Comparison of ENCODE assay signal across 26 cellular contexts in genomic region chr13:94129490-94129894, GRCh38.
A peak's percentile ranks its signal among the peaks of the same experiment; 100 is the strongest.
DNase-seq lines count a peak whose midpoint lies in the region; ATAC-seq and TF ChIP-seq lines count a peak whose summit lies in the region.
"Had no signal": no experiment of that assay in that cellular context is flagged by ENCODE, and none has a peak within 500 bp of the region (broad histone marks: within the 10 kb centered on the region; RNA-seq: fewer than 3 reads in every experiment).

No MANE protein-coding gene starts in this region.

- H3K9ac ChIP-seq in parathyroid adenoma: no peak overlapping the region
- H3K9ac ChIP-seq: GM23248 had no signal

- no peak overlapping the region for H3K27ac Mint-ChIP-seq in activated T-helper 17 cell treated with anti-CD3 and anti-CD28 coated beads, Interleukin-2, amount 50 U/mL, for 72 hours
- H3K27ac Mint-ChIP-seq: activated CD4-positive, alpha-beta T cell treated with anti-CD3 and anti-CD28 coated beads, Interleukin-2, amount 10 ng/mL, durations not matched to agents 7 days and 5 days; activated naive CD4-positive, alpha-beta T cell treated with anti-CD3 and anti-CD28 coated beads, Interleukin-2, amount 10 ng/mL, durations not matched to agents 7 days and 5 days; CD4-positive, CD25-positive, alpha-beta regulatory T cell; natural killer cell treated with Interleukin-12 subunit alpha and Interleukin-12 subunit beta and Interleukin-15 and Interleukin-18, amount 100 ng/mL, for 72 hours; T-helper 17 cell had no signal

- H3K36me3 ChIP-seq in parathyroid adenoma (ENCODE audit: control insufficient read depth, insufficient read depth, low read length) (no peaks in the 10 kb centered on the region), breast epithelium (no peaks in the 10 kb centered on the region)
- H3K36me3 ChIP-seq: gastrocnemius medialis had no signal

- DNase-seq in stimulated activated CD4-positive, alpha-beta T cell treated with anti-CD3 and anti-CD28 coated beads, Interleukin-4, amount 100 ng/mL, for 24 hours: peak; percentile 3
- DNase-seq in stimulated activated CD4-positive, alpha-beta T cell treated with anti-CD3 and anti-CD28 coated beads, Interleukin-2, amount 100 ng/mL, for 48 hours: no peak
- DNase-seq in DMS153 (lab: John Stamatoyannopoulos, UW) (no peak), breast epithelium (ENCODE audit: low spot score in 2 of 2) (no peak)
- DNase-seq: activated CD4-positive, alpha-beta T cell treated with anti-CD3 and anti-CD28 coated beads, Interleukin-2, amount 10 ng/mL, durations not matched to agents 7 days and 5 days; activated naive CD4-positive, alpha-beta T cell treated with anti-CD3 and anti-CD28 coated beads, Interleukin-2, amount 10 ng/mL, durations not matched to agents 7 days and 5 days; CD4-positive, CD25-positive, alpha-beta regulatory T cell; cerebellar nuclear complex; DMS79; effector CD4-positive, alpha-beta T cell; erythroblast; GM23248; Karpas-422; NCI-H1092; NCI-H2029; NCI-H446; small intestine; stimulated activated CD4-positive, alpha-beta T cell treated with anti-CD3 and anti-CD28 coated beads, Interleukin-4, amount 100 ng/mL, for 4 hours; T-helper 17 cell had no signal

- TF ChIP-seq CTCF in parathyroid adenoma (IDR thresholded peaks at IDR 0.05): no peak
- no peak for TF ChIP-seq CTCF in breast epithelium (IDR thresholded peaks at IDR 0.05)

- H3K27me3 ChIP-seq in parathyroid adenoma (ENCODE audit: control insufficient read depth, insufficient read depth, low read length) (no peaks in the 10 kb centered on the region), breast epithelium (no peaks in the 10 kb centered on the region)
- H3K27me3 ChIP-seq: gastrocnemius medialis had no signal

- ATAC-seq in activated T-helper 17 cell treated with anti-CD3 and anti-CD28 coated beads, Interleukin-2, amount 50 U/mL, for 72 hours (replicated peaks): peak; percentile 62
- no peak for ATAC-seq in HG03469 (IDR thresholded peaks at IDR 0.05; ENCODE audit: unreplicated experiment)
- ATAC-seq: GM12878; natural killer cell treated with Interleukin-12 subunit alpha and Interleukin-12 subunit beta and Interleukin-15 and Interleukin-18, amount 100 ng/mL, for 72 hours; Panc1; T-helper 17 cell had no signal

- H2AFZ ChIP-seq in parathyroid adenoma: no peak overlapping the region
- H2AFZ ChIP-seq: GM23248 had no signal

- H3K27ac ChIP-seq in parathyroid adenoma (peak overlapping the region; percentile 15), breast epithelium (no peak overlapping the region)
- H3K27ac ChIP-seq: GM23248 had no signal

- H3K4me1 ChIP-seq in parathyroid adenoma (peaks cover 16% of the 10 kb centered on the region), breast epithelium (no peaks in the 10 kb centered on the region)

- H3K36me3 Mint-ChIP-seq in activated T-helper 17 cell treated with anti-CD3 and anti-CD28 coated beads, Interleukin-2, amount 50 U/mL, for 72 hours (ENCODE audit: low read depth): no peaks in the 10 kb centered on the region
- H3K36me3 Mint-ChIP-seq: activated naive CD4-positive, alpha-beta T cell treated with anti-CD3 and anti-CD28 coated beads, Interleukin-2, amount 10 ng/mL, durations not matched to agents 7 days and 5 days; natural killer cell treated with Interleukin-12 subunit alpha and Interleukin-12 subunit beta and Interleukin-15 and Interleukin-18, amount 100 ng/mL, for 72 hours had no signal

- H3K27me3 Mint-ChIP-seq in activated T-helper 17 cell treated with anti-CD3 and anti-CD28 coated beads, Interleukin-2, amount 50 U/mL, for 72 hours: peaks cover 3% of the 10 kb centered on the region

- H3K4me3 ChIP-seq in parathyroid adenoma (ENCODE audit: low read depth, low read length) (no peak overlapping the region), breast epithelium (no peak overlapping the region)
- H3K4me3 ChIP-seq: gastrocnemius medialis, GM12878, GM23248 had no signal

- no peaks in the 10 kb centered on the region for H3K79me2 ChIP-seq in parathyroid adenoma

- intact Hi-C loops in breast epithelium (cut with DNase I; ENCODE audit: low total_unique reads): no loop called here

- no peaks in the 10 kb centered on the region for H3K4me1 Mint-ChIP-seq in activated T-helper 17 cell treated with anti-CD3 and anti-CD28 coated beads, Interleukin-2, amount 50 U/mL, for 72 hours
- H3K4me1 Mint-ChIP-seq: activated CD4-positive, alpha-beta T cell treated with anti-CD3 and anti-CD28 coated beads, Interleukin-2, amount 10 ng/mL, durations not matched to agents 7 days and 5 days; activated naive CD4-positive, alpha-beta T cell treated with anti-CD3 and anti-CD28 coated beads, Interleukin-2, amount 10 ng/mL, durations not matched to agents 7 days and 5 days; CD4-positive, CD25-positive, alpha-beta regulatory T cell; T-helper 17 cell had no signal

- no peak overlapping the region for H3K4me3 Mint-ChIP-seq in activated T-helper 17 cell treated with anti-CD3 and anti-CD28 coated beads, Interleukin-2, amount 50 U/mL, for 72 hours
- H3K4me3 Mint-ChIP-seq: activated CD4-positive, alpha-beta T cell treated with anti-CD3 and anti-CD28 coated beads, Interleukin-2, amount 10 ng/mL, durations not matched to agents 7 days and 5 days; activated naive CD4-positive, alpha-beta T cell treated with anti-CD3 and anti-CD28 coated beads, Interleukin-2, amount 10 ng/mL, durations not matched to agents 7 days and 5 days; CD4-positive, CD25-positive, alpha-beta regulatory T cell; natural killer cell treated with Interleukin-12 subunit alpha and Interleukin-12 subunit beta and Interleukin-15 and Interleukin-18, amount 100 ng/mL, for 72 hours; T-helper 17 cell had no signal

- H3K9me3 ChIP-seq in parathyroid adenoma (ENCODE audit: control insufficient read depth, low read length): no peaks in the 10 kb centered on the region
- no peaks in the 10 kb centered on the region for H3K9me3 ChIP-seq in breast epithelium
- H3K9me3 ChIP-seq: gastrocnemius medialis had no signal

- H3K9me3 Mint-ChIP-seq in activated T-helper 17 cell treated with anti-CD3 and anti-CD28 coated beads, Interleukin-2, amount 50 U/mL, for 72 hours: no peaks in the 10 kb centered on the region
- H3K9me3 Mint-ChIP-seq: activated CD4-positive, alpha-beta T cell treated with anti-CD3 and anti-CD28 coated beads, Interleukin-2, amount 10 ng/mL, durations not matched to agents 7 days and 5 days; activated naive CD4-positive, alpha-beta T cell treated with anti-CD3 and anti-CD28 coated beads, Interleukin-2, amount 10 ng/mL, durations not matched to agents 7 days and 5 days; natural killer cell treated with Interleukin-12 subunit alpha and Interleukin-12 subunit beta and Interleukin-15 and Interleukin-18, amount 100 ng/mL, for 72 hours had no signal

- no peak overlapping the region for H3K4me2 ChIP-seq in parathyroid adenoma (ENCODE audit: low read length)

- TF ChIP-seq POLR2A in breast epithelium (IDR thresholded peaks at IDR 0.05): no peak
